24 cellular contexts compared by ENCODE assay signal in the genomic region with DNA sequence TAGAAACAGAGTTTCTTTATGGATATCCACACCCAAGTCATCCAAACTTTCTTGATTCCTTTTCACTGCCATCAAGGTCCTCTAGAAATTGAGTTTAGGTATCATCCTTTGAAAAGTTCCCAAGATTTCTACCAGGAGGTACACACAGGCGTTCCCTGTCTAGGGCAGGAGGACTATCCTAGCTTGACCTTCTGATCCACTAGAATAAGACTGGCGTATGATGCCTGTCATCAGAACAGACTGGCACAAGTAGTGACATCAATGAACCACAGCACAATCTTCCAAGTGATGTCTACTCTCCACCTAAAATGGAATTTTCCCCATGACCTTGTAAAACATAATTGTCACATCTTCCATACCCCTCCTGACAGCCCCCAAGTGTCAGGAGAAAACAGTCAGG.
DNase-seq lines count a peak whose midpoint lies in the region; ATAC-seq and TF ChIP-seq lines count a peak whose summit lies in the region.
"Had no signal": no experiment of that assay in that cellular context is flagged by ENCODE, and none has a peak within 500 bp of the region (broad histone marks: within the 10 kb centered on the region; RNA-seq: fewer than 3 reads in every experiment).

No MANE protein-coding gene starts in this region.

- CTCF ChIA-PET in CD4-positive, alpha-beta memory T cell (lab: Charles Lee; ENCODE audit: partially characterized antibody), result interaction anchor here (1.0 to 1.5 kb wide), 2 partner anchors 88 to 93 kb away, joined by 3 to 5 read pairs; no protein-coding TSS in a partner anchor
- CTCF ChIA-PET in naive thymus-derived CD4-positive, alpha-beta T cell (lab: Charles Lee), result interaction anchor here (1.5 kb wide), 1 partner anchor 90 kb away, joined by 7 read pairs; no protein-coding TSS in a partner anchor

- POLR2A ChIA-PET in CD4-positive, alpha-beta memory T cell (lab: Charles Lee; ENCODE audit: partially characterized antibody), result no interaction called here
- POLR2A ChIA-PET in naive thymus-derived CD4-positive, alpha-beta T cell (lab: Charles Lee), result no interaction called here

- peaks cover 11 to 18% of the 10 kb centered on the region in 2 donors for H3K27me3 Mint-ChIP-seq in CD4-positive, alpha-beta memory T cell
- H3K27me3 Mint-ChIP-seq in naive thymus-derived CD4-positive, alpha-beta T cell, result peaks cover 1 to 26% (median 21%) of the 10 kb centered on the region in 5 donors
- H3K27me3 Mint-ChIP-seq in neural crest cell (ENCODE audit: low read depth), result peaks cover 83% of the 10 kb centered on the region

- intact Hi-C loops in heart left ventricle (cut with DNase I), result no loop called here
- intact Hi-C loops in Right ventricle myocardium inferior (cut with DNase I), result no loop called here
- intact Hi-C loops in CD4-positive, alpha-beta memory T cell (cut with micrococcal nuclease), result loop anchor here (5.0 kb wide), 2 partner anchors 183 to 198 kb away; a partner anchor contains a TSS
- intact Hi-C loops in naive thymus-derived CD4-positive, alpha-beta T cell (cut with micrococcal nuclease), result loop anchor here in 1 of 2 donors (5.0 kb wide), 1 partner anchor 183 kb away; a partner anchor contains a TSS
- intact Hi-C loops in head of caudate nucleus (cut with DNase I), result no loop called here
- intact Hi-C loops in aorta (cut with DNase I), result no loop called here

- H3K4me3 ChIP-seq in heart left ventricle, result no peak overlapping the region
- H3K4me3 ChIP-seq in CD4-positive, alpha-beta memory T cell (ENCODE audit: low read length in 2 of 2), result no peak overlapping the region
- no peak overlapping the region for H3K4me3 ChIP-seq in naive thymus-derived CD4-positive, alpha-beta T cell (ENCODE audit: low read length)
- H3K4me3 ChIP-seq in aorta (ENCODE audit: low read length in 2 of 2), result no peak overlapping the region
- H3K4me3 ChIP-seq: BLaER1 treated with 17β-estradiol and CSF1 and Interleukin-3, amounts not matched to agents 10 nM and 100 nM; MG63 had no signal

- H3K36me3 ChIP-seq in heart left ventricle (peaks cover 0 to 24% (median 14%) of the 10 kb centered on the region in 9 donors), aorta (ENCODE audit: control insufficient read depth in 1 of 2, insufficient read depth in 2 of 2, low read length in 1 of 2) (peaks cover 2 to 5% of the 10 kb centered on the region in 2 donors)
- H3K36me3 ChIP-seq in CD4-positive, alpha-beta memory T cell (ENCODE audit: insufficient read depth, low read length), result no peaks in the 10 kb centered on the region
- no peaks in the 10 kb centered on the region for H3K36me3 ChIP-seq in naive thymus-derived CD4-positive, alpha-beta T cell (ENCODE audit: control insufficient read depth in 2 of 3, insufficient read depth in 3 of 3, low read length in 3 of 3)
- H3K36me3 ChIP-seq: BLaER1 treated with 17β-estradiol and CSF1 and Interleukin-3, amounts not matched to agents 10 nM and 100 nM; MG63 had no signal

- TF ChIP-seq CTCF in heart left ventricle (IDR thresholded peaks at IDR 0.05) (no peak), neural crest cell (conservative IDR thresholded peaks at IDR 0.05) (no peak)

- H3K36me3 Mint-ChIP-seq in CD4-positive, alpha-beta memory T cell, result peaks cover 0 to 9% of the 10 kb centered on the region in 2 donors
- peaks cover 0 to 3% (median 2%) of the 10 kb centered on the region in 5 donors for H3K36me3 Mint-ChIP-seq in naive thymus-derived CD4-positive, alpha-beta T cell
- H3K36me3 Mint-ChIP-seq in neural crest cell (ENCODE audit: low read depth), result no peaks in the 10 kb centered on the region

- H3K4me1 ChIP-seq in heart left ventricle (peaks cover 0 to 10% (median 2%) of the 10 kb centered on the region in 12 donors), aorta (ENCODE audit: control insufficient read depth in 1 of 2, insufficient read depth in 2 of 2, low read length in 2 of 2) (no peaks in the 10 kb centered on the region)
- H3K4me1 ChIP-seq in CD4-positive, alpha-beta memory T cell (ENCODE audit: insufficient read depth, low read length), result peaks cover 34% of the 10 kb centered on the region
- H3K4me1 ChIP-seq in naive thymus-derived CD4-positive, alpha-beta T cell (ENCODE audit: control insufficient read depth in 2 of 2, insufficient read depth in 2 of 2, low read length in 2 of 2), result peaks cover 15 to 22% of the 10 kb centered on the region in 2 donors

- H3K27me3 ChIP-seq in heart left ventricle (no peaks in the 10 kb centered on the region), aorta (ENCODE audit: control insufficient read depth in 1 of 2, insufficient read depth in 2 of 2, low read length in 1 of 2) (no peaks in the 10 kb centered on the region)
- H3K27me3 ChIP-seq in CD4-positive, alpha-beta memory T cell (ENCODE audit: insufficient read depth, low read length), result no peaks in the 10 kb centered on the region
- no peaks in the 10 kb centered on the region for H3K27me3 ChIP-seq in naive thymus-derived CD4-positive, alpha-beta T cell (ENCODE audit: control insufficient read depth in 2 of 2, insufficient read depth in 2 of 2, low read length in 2 of 2)

- no peak overlapping the region for H3K27ac Mint-ChIP-seq in CD4-positive, alpha-beta memory T cell
- peak overlapping the region in 1 of 9 donors; percentile 89 for H3K27ac Mint-ChIP-seq in naive thymus-derived CD4-positive, alpha-beta T cell
- H3K27ac Mint-ChIP-seq in neural crest cell (ENCODE audit: unreplicated experiment), result no peak overlapping the region

- DNase-seq in heart left ventricle (no peak), Right ventricle myocardium inferior (ENCODE audit: missing footprints) (no peak), neural crest cell (ENCODE audit: low read depth, low spot score) (no peak), UCSD-AML1 (lab: John Stamatoyannopoulos, UW; ENCODE audit: unreplicated experiment) (no peak), head of caudate nucleus (no peak), aorta (no peak)
- DNase-seq in CD4-positive, alpha-beta memory T cell, result no peak
- DNase-seq in naive thymus-derived CD4-positive, alpha-beta T cell, result no peak
- DNase-seq: Calu3, DMS79 treated with DMSO at 0.1 percent for 48 hours, GF-D8, IMR-90, KG1, MG63, NCI-H1105 treated with DMSO at 0.1 percent for 48 hours, NCI-H146, NCI-H1930, NCI-H2107, NCI-H446, NCI-H524 treated with DMSO at 0.1 percent for 48 hours, NCI-H774, PC-3, SHP77 had no signal

- peaks cover 19 to 47% (median 34%) of the 10 kb centered on the region in 4 donors for H3K4me1 Mint-ChIP-seq in CD4-positive, alpha-beta memory T cell
- peaks cover 36 to 47% (median 40%) of the 10 kb centered on the region in 7 donors for H3K4me1 Mint-ChIP-seq in naive thymus-derived CD4-positive, alpha-beta T cell
- peaks cover 21% of the 10 kb centered on the region for H3K4me1 Mint-ChIP-seq in neural crest cell

- H3K9me3 Mint-ChIP-seq in CD4-positive, alpha-beta memory T cell, result no peaks in the 10 kb centered on the region
- H3K9me3 Mint-ChIP-seq in naive thymus-derived CD4-positive, alpha-beta T cell, result peaks cover 0 to under 1% (median 0%) of the 10 kb centered on the region in 11 donors
- no peaks in the 10 kb centered on the region for H3K9me3 Mint-ChIP-seq in neural crest cell

- H3K27ac ChIP-seq in heart left ventricle (peak overlapping the region in 1 of 12 donors; percentile 2), aorta (ENCODE audit: low read depth in 1 of 2, low read length in 2 of 2) (no peak overlapping the region)
- H3K27ac ChIP-seq in CD4-positive, alpha-beta memory T cell (ENCODE audit: low read depth, low read length), result no peak overlapping the region
- H3K27ac ChIP-seq in naive thymus-derived CD4-positive, alpha-beta T cell (ENCODE audit: low read depth, low read length), result no peak overlapping the region
- H3K27ac ChIP-seq: BLaER1 treated with 17β-estradiol and CSF1 and Interleukin-3, amounts not matched to agents 10 nM and 100 nM had no signal

- 61 to 83% (median 77%) methylated on average over 2 of the region's 2 CpGs for WGBS in heart left ventricle, 4 donors
- WGBS in aorta, 2 donors, result 94 to 100% methylated on average over 2 of the region's 2 CpGs

- peak in 3 of 4 donors; percentile 22 to 52 (median 34) for ATAC-seq in heart left ventricle
- ATAC-seq in Right ventricle myocardium inferior, result no peak
- ATAC-seq in naive thymus-derived CD4-positive, alpha-beta T cell, result no peak
- no peak for ATAC-seq in aorta (ENCODE audit: low FRiP score)
- ATAC-seq: PC-3 had no signal

- no peaks in the 10 kb centered on the region for H3K9me3 ChIP-seq in heart left ventricle
- no peaks in the 10 kb centered on the region for H3K9me3 ChIP-seq in CD4-positive, alpha-beta memory T cell (ENCODE audit: control insufficient read depth in 1 of 2, low read length in 2 of 2)
- H3K9me3 ChIP-seq in naive thymus-derived CD4-positive, alpha-beta T cell (ENCODE audit: control insufficient read depth in 2 of 3, low read length in 3 of 3), result no peaks in the 10 kb centered on the region
- H3K9me3 ChIP-seq in aorta (ENCODE audit: control insufficient read depth, low read length), result no peaks in the 10 kb centered on the region
- H3K9me3 ChIP-seq: BLaER1 treated with 17β-estradiol and CSF1 and Interleukin-3, amounts not matched to agents 10 nM and 100 nM; MG63 had no signal

- H3K4me3 Mint-ChIP-seq in CD4-positive, alpha-beta memory T cell, result peak overlapping the region in 6 of 8 donors; percentile 6 to 97 (median 70)
- peak overlapping the region in 6 of 10 donors; percentile 72 to 100 (median 89) for H3K4me3 Mint-ChIP-seq in naive thymus-derived CD4-positive, alpha-beta T cell
- peak overlapping the region; percentile 32 for H3K4me3 Mint-ChIP-seq in neural crest cell

- TF ChIP-seq POLR2A in heart left ventricle (IDR thresholded peaks at IDR 0.05), result no peak

Comparison
In these comparisons a context has a peak if more than half of its experiments do, and no peak if none do; other contexts are left out.
1. ATAC-seq: peak in heart left ventricle (3 of 4); none in Right ventricle myocardium inferior (single experiment), naive thymus-derived CD4-positive, alpha-beta T cell (single experiment) and aorta (single experiment).
2. H3K4me3 Mint-ChIP-seq: peak in every context shown above with its lines; median percentile 89 in naive thymus-derived CD4-positive, alpha-beta T cell; 70 in CD4-positive, alpha-beta memory T cell; 32 in neural crest cell.